Comparison of ENCODE assay signal across 8 cellular contexts in the genomic region with DNA sequence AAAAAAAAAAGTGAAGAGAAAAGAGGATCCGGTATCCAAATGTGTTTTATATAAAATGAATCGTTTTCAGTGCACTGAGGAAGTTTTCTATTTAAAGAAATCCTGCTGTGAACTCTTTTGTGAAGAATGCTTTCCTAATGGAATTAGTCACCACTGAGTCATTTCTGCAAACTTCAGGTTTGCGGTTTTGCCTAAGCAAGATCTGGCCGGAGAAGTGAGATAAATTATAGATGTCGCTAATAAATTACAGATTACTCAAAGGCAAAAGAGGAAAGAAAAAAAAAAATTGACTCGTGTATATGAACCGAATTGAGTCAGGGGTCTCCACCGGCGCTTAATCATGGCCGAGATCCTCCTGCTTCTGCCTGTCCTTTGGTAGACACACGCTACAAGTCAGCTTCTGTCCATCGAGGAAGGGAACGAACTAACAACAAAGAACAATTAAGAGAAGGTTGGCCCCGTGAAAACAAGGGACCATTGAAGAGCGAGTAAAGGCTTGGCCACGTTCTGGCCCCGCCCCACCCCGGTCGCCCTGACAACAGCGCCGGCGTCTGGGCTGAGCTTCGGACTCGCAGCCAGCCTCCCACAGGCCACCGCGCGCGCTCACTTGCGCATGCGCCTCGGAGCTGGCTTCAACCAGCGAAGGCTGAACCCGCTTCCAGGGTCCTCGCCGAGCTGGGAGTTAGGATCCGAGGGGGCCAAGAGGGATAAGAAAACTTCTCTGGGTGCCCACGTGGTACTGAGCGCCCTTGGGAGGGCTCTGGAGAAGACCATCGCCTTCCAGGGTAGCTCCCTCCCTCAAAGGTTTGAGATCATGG. TPM values are rescaled to one million over a fixed set of nuclear protein-coding genes. Genes with fewer than 3 reads are reported as not detected.
DNase-seq lines count a peak whose midpoint lies in the region; ATAC-seq and TF ChIP-seq lines count a peak whose summit lies in the region.

No MANE protein-coding gene starts in this region.

- H3K27ac ChIP-seq in testis: peak overlapping the region; percentile 87

- no peaks in the 10 kb centered on the region for H3K36me3 Mint-ChIP-seq in activated naive CD8-positive, alpha-beta T cell treated with anti-CD3 and anti-CD28 coated beads for 36 hours
- H3K36me3 Mint-ChIP-seq in glutamatergic neuron (ENCODE audit: unreplicated experiment): no peaks in the 10 kb centered on the region

- H3K27me3 ChIP-seq in GM06990 (replicated peaks; ENCODE audit: control insufficient read depth, insufficient read depth, low read length) (no peaks in the 10 kb centered on the region), testis (no peaks in the 10 kb centered on the region)

- peak overlapping the region; percentile 96 for H3K27ac Mint-ChIP-seq in activated naive CD8-positive, alpha-beta T cell treated with anti-CD3 and anti-CD28 coated beads for 36 hours
- peak overlapping the region; percentile 87 for H3K27ac Mint-ChIP-seq in glutamatergic neuron (ENCODE audit: unreplicated experiment)

- H3K9me3 ChIP-seq in testis: no peaks in the 10 kb centered on the region

- peaks cover 22% of the 10 kb centered on the region for H3K4me1 Mint-ChIP-seq in activated naive CD8-positive, alpha-beta T cell treated with anti-CD3 and anti-CD28 coated beads for 36 hours
- H3K4me1 Mint-ChIP-seq in glutamatergic neuron (ENCODE audit: low read depth, unreplicated experiment): peaks cover 5% of the 10 kb centered on the region

- H3K36me3 ChIP-seq in GM06990 (ENCODE audit: control insufficient read depth, insufficient read depth, low read length) (no peaks in the 10 kb centered on the region), testis (ENCODE audit: low read depth, missing control alignments) (no peaks in the 10 kb centered on the region)

- H3K4me3 ChIP-seq in GM06990 (replicated peaks; ENCODE audit: low read depth, low read length) (peak overlapping the region; percentile 76), testis (peak overlapping the region; percentile 60 to 81)

- H3K4me1 ChIP-seq in testis: peaks cover 7% of the 10 kb centered on the region

- TF ChIP-seq POLR2A in testis (IDR thresholded peaks at IDR 0.05): peak; percentile 1

- TF ChIP-seq CTCF in GM06990 (IDR thresholded peaks at IDR 0.05; ENCODE audit: insufficient read depth, low read length, poor library complexity, severe bottlenecking) (no peak), glutamatergic neuron (IDR thresholded peaks at IDR 0.05; ENCODE audit: partially characterized antibody, unreplicated experiment) (no peak), omental fat pad (IDR thresholded peaks at IDR 0.05) (no peak), testis (IDR thresholded peaks at IDR 0.05) (no peak)

- no peaks in the 10 kb centered on the region for H3K9me3 Mint-ChIP-seq in activated naive CD8-positive, alpha-beta T cell treated with anti-CD3 and anti-CD28 coated beads for 36 hours
- no peaks in the 10 kb centered on the region for H3K9me3 Mint-ChIP-seq in glutamatergic neuron (ENCODE audit: unreplicated experiment)

- H3K4me3 Mint-ChIP-seq in activated naive CD8-positive, alpha-beta T cell treated with anti-CD3 and anti-CD28 coated beads for 36 hours: peak overlapping the region; percentile 89
- peak overlapping the region; percentile 86 for H3K4me3 Mint-ChIP-seq in glutamatergic neuron (ENCODE audit: unreplicated experiment)

- peak; percentile 95 for DNase-seq in GM06990 (ENCODE audit: extremely low read depth, insufficient read length)
- peak; percentile 95 for DNase-seq in NCI-H1092 treated with DMSO at 0.1 percent for 48 hours (lab: John Stamatoyannopoulos, UW)
- DNase-seq in activated naive CD8-positive, alpha-beta T cell treated with anti-CD3 and anti-CD28 coated beads for 36 hours: peak; percentile 96
- DNase-seq in glutamatergic neuron: peak; percentile 99
- DNase-seq in omental fat pad (ENCODE audit: low spot score): peak; percentile 74
- DNase-seq in testis: peak; percentile 97

- intact Hi-C loops in testis (cut with DNase I; ENCODE audit: low total_unique reads): no loop called here

- ATAC-seq in HG02588 (IDR thresholded peaks at IDR 0.05; ENCODE audit: unreplicated experiment): peak; percentile 86
- ATAC-seq in SK-N-SH treated with all-trans-retinoic acid at 6 μM for 48 hours: peak; percentile 98
- peak; percentile 94 for ATAC-seq in omental fat pad (ENCODE audit: low FRiP score)

- 0 to 1% methylated on average over 14 to 39 of the region's 39 CpGs for WGBS in testis, 2 donors

- no peaks in the 10 kb centered on the region for H3K27me3 Mint-ChIP-seq in activated naive CD8-positive, alpha-beta T cell treated with anti-CD3 and anti-CD28 coated beads for 36 hours
- H3K27me3 Mint-ChIP-seq in glutamatergic neuron (ENCODE audit: unreplicated experiment): no peaks in the 10 kb centered on the region

TF ChIP-seq in SK-N-SH treated with all-trans-retinoic acid at 6 μM for 48 hours, 23 proteins besides CTCF, POLR2A, EP300 and RAD21:
- TF ChIP-seq TOX (CRISPR knock-in tag; IDR thresholded peaks at IDR 0.05; ENCODE audit: borderline replicate concordance) (peak; percentile 66), SNAI2 (CRISPR knock-in tag; IDR thresholded peaks at IDR 0.05) (no peak), OSR1 (CRISPR knock-in tag; IDR thresholded peaks at IDR 0.05) (no peak), RARB (CRISPR knock-in tag; IDR thresholded peaks at IDR 0.05) (no peak), ZNF565 (CRISPR knock-in tag; conservative IDR thresholded peaks at IDR 0.05; ENCODE audit: low read depth) (no peak), ESRRG (CRISPR knock-in tag; IDR thresholded peaks at IDR 0.05) (no peak), ISL1 (CRISPR knock-in tag; IDR thresholded peaks at IDR 0.05) (peak; percentile 85), ZC3H10 (CRISPR knock-in tag; IDR thresholded peaks at IDR 0.05) (peak; percentile 87), TCF4 (CRISPR knock-in tag; IDR thresholded peaks at IDR 0.05; ENCODE audit: borderline replicate concordance) (no peak), ARNTL (CRISPR knock-in tag; IDR thresholded peaks at IDR 0.05; ENCODE audit: borderline replicate concordance, low read depth) (no peak), CSDC2 (CRISPR knock-in tag; IDR thresholded peaks at IDR 0.05) (no peak)
- TF ChIP-seq, protein P1, sequence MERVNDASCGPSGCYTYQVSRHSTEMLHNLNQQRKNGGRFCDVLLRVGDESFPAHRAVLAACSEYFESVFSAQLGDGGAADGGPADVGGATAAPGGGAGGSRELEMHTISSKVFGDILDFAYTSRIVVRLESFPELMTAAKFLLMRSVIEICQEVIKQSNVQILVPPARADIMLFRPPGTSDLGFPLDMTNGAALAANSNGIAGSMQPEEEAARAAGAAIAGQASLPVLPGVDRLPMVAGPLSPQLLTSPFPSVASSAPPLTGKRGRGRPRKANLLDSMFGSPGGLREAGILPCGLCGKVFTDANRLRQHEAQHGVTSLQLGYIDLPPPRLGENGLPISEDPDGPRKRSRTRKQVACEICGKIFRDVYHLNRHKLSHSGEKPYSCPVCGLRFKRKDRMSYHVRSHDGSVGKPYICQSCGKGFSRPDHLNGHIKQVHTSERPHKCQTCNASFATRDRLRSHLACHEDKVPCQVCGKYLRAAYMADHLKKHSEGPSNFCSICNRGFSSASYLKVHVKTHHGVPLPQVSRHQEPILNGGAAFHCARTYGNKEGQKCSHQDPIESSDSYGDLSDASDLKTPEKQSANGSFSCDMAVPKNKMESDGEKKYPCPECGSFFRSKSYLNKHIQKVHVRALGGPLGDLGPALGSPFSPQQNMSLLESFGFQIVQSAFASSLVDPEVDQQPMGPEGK (CRISPR knock-in tag; IDR thresholded peaks at IDR 0.05; ENCODE audit: borderline replicate concordance): peak; percentile 87

RNA-seq across cellular contexts. Expression of a gene that starts 33.0 kb away (rescaled TPM):
- 10 to 100 TPM; 35.8 to 38.2 TPM for total RNA-seq in activated naive CD8-positive, alpha-beta T cell treated with anti-CD3 and anti-CD28 coated beads for 36 hours
- total RNA-seq in glutamatergic neuron (ENCODE audit: unreplicated experiment): 21.9 TPM
- 10 to 100 TPM; 34.1 to 82.1 (median 38.5) TPM for total RNA-seq in omental fat pad
- total RNA-seq in testis: 10 to 100 TPM; 26.5 to 33.0 TPM
- 6.7 TPM for polyA plus RNA-seq in testis (ENCODE audit: insufficient read depth, low read depth, low replicate concordance)

RNA-seq across cellular contexts. Expression of a gene that starts 42.9 kb away (rescaled TPM):
- 100 to 1,000 TPM; 137 to 141 TPM for total RNA-seq in activated naive CD8-positive, alpha-beta T cell treated with anti-CD3 and anti-CD28 coated beads for 36 hours
- total RNA-seq in glutamatergic neuron (ENCODE audit: unreplicated experiment): 68.3 TPM
- 100 to 1,000 TPM; 135 to 206 (median 170) TPM for total RNA-seq in omental fat pad
- 100 to 1,000 TPM; 114 to 137 TPM for total RNA-seq in testis
- polyA plus RNA-seq in testis (ENCODE audit: insufficient read depth, low read depth, low replicate concordance): 128 TPM

Comparison
In these comparisons a context has a peak if more than half of its experiments do, and no peak if none do; other contexts are left out.
1. Peak in every context shown above with its lines: DNase-seq, ATAC-seq, H3K4me3 ChIP-seq and H3K27ac ChIP-seq.